19 cellular contexts compared by ENCODE assay signal in genomic region chr6:158839796-158840195, GRCh38.
"Had no signal": no experiment of that assay in that cellular context is flagged by ENCODE, and none has a peak within 500 bp of the region (broad histone marks: within the 10 kb centered on the region; RNA-seq: fewer than 3 reads in every experiment).

No MANE protein-coding gene starts in this region.

- H3K27me3 ChIP-seq: colonic mucosa, foreskin keratinocyte, right atrium auricular region, stomach, transverse colon had no signal

- DNase-seq: colonic mucosa; dermis blood vessel endothelial cell; foreskin keratinocyte; kidney; left cardiac atrium; left ventricle myocardium inferior; lower lobe of right lung; naive B cell; posterior cingulate gyrus; small intestine; stimulated activated CD4-positive, alpha-beta T cell treated with anti-CD3 and anti-CD28 coated beads, Interleukin-12 subunit alpha, Interleukin-12 subunit beta, amount 100 ng/mL, for 4 hours; stimulated activated naive CD4-positive, alpha-beta T cell; stomach; substantia nigra; transverse colon had no signal

- H3K4me1 ChIP-seq: colonic mucosa had no signal

- H3K9me3 ChIP-seq: colonic mucosa, left ventricle myocardium inferior, lower lobe of right lung, right atrium auricular region, stomach, thoracic aorta, transverse colon had no signal

- H3K4me3 ChIP-seq: colonic mucosa, left ventricle myocardium inferior, lower lobe of right lung, right atrium auricular region, stomach, thoracic aorta, transverse colon had no signal

- H3K36me3 Mint-ChIP-seq: memory B cell, naive B cell had no signal

- H3K27ac ChIP-seq: colonic mucosa, foreskin keratinocyte, left ventricle myocardium inferior, lower lobe of right lung, right atrium auricular region, stomach, thoracic aorta, transverse colon had no signal

- ATAC-seq: foreskin keratinocyte, left cardiac atrium, lower lobe of right lung had no signal

- H3K36me3 ChIP-seq: colonic mucosa, left ventricle myocardium inferior, lower lobe of right lung, right atrium auricular region, stomach, thoracic aorta, transverse colon had no signal

- H3K4me3 Mint-ChIP-seq: memory B cell, nephron had no signal

- H3K27me3 Mint-ChIP-seq: memory B cell, naive B cell had no signal

- H3K27ac Mint-ChIP-seq: memory B cell, nephron had no signal
